ENCODE assay signal across 8 cellular contexts in genomic region chr12:79555006-79555925, GRCh38.
DNase-seq lines count a peak whose midpoint lies in the region; ATAC-seq and TF ChIP-seq lines count a peak whose summit lies in the region.

No MANE protein-coding gene starts in this region.

- H3K9me3 ChIP-seq in tibial artery = no peaks in the 10 kb centered on the region

- H3K4me1 ChIP-seq in tibial artery = peaks cover 5 to 87% (median 62%) of the 10 kb centered on the region in 4 donors

- DNase-seq in EH (ENCODE audit: low read depth) (peak; percentile 65), SW480 (ENCODE audit: low spot score) (peak; percentile 25), left cardiac atrium (no peak), tibial artery (no peak)
- no peak for DNase-seq in activated CD8-positive, alpha-beta memory T cell treated with anti-CD3 and anti-CD28 coated beads, Interleukin-2, amount 10 ng/mL, durations not matched to agents 7 days and 5 days

- H3K4me3 Mint-ChIP-seq in activated CD8-positive, alpha-beta memory T cell treated with anti-CD3 and anti-CD28 coated beads, Interleukin-2, amount 10 ng/mL, durations not matched to agents 7 days and 5 days = no peak overlapping the region

- H3K27ac Mint-ChIP-seq in activated CD8-positive, alpha-beta memory T cell treated with anti-CD3 and anti-CD28 coated beads, Interleukin-2, amount 10 ng/mL, durations not matched to agents 7 days and 5 days = no peak overlapping the region

- no peaks in the 10 kb centered on the region for H3K36me3 Mint-ChIP-seq in activated CD8-positive, alpha-beta memory T cell treated with anti-CD3 and anti-CD28 coated beads, Interleukin-2, amount 10 ng/mL, durations not matched to agents 7 days and 5 days

- peaks cover 3% of the 10 kb centered on the region for H3K9me3 Mint-ChIP-seq in activated CD8-positive, alpha-beta memory T cell treated with anti-CD3 and anti-CD28 coated beads, Interleukin-2, amount 10 ng/mL, durations not matched to agents 7 days and 5 days (ENCODE audit: low read depth)

- peak overlapping the region; percentile 50 to 77 for H3K27ac ChIP-seq in tibial artery

- peak; percentile 60 to 68 for TF ChIP-seq CTCF in tibial artery (IDR thresholded peaks at IDR 0.05)

- intact Hi-C loops in left cardiac atrium (cut with DNase I) = loop anchor here (2.0 to 5.0 kb wide), 4 partner anchors 182 to 712 kb away; no protein-coding TSS in a partner anchor
- intact Hi-C loops in tibial artery (cut with DNase I; ENCODE audit: low total_unique reads) = loop anchor here (5.0 kb wide), 1 partner anchor 182 kb away; no protein-coding TSS in a partner anchor

- no peaks in the 10 kb centered on the region for H3K27me3 ChIP-seq in tibial artery

- CTCF ChIA-PET in activated CD8-positive, alpha-beta memory T cell treated with anti-CD3 and anti-CD28 coated beads, Interleukin-2, amount 10 ng/mL, durations not matched to agents 7 days and 5 days (lab: Charles Lee) = interaction anchor here (1.0 kb wide), 1 partner anchor 715 kb away, joined by 3 read pairs; no protein-coding TSS in a partner anchor

- peaks cover 0 to 10% (median 0%) of the 10 kb centered on the region in 3 donors for H3K36me3 ChIP-seq in tibial artery

- H3K4me1 Mint-ChIP-seq in activated CD8-positive, alpha-beta memory T cell treated with anti-CD3 and anti-CD28 coated beads, Interleukin-2, amount 10 ng/mL, durations not matched to agents 7 days and 5 days = no peaks in the 10 kb centered on the region

- no peak overlapping the region for H3K4me3 ChIP-seq in tibial artery

- H3K27me3 Mint-ChIP-seq in activated CD8-positive, alpha-beta memory T cell treated with anti-CD3 and anti-CD28 coated beads, Interleukin-2, amount 10 ng/mL, durations not matched to agents 7 days and 5 days = no peaks in the 10 kb centered on the region

- peak; percentile 55 for ATAC-seq in HG03175 (IDR thresholded peaks at IDR 0.05; ENCODE audit: unreplicated experiment)
- peak; percentile 20 to 41 for ATAC-seq in left cardiac atrium
- no peak for ATAC-seq in activated CD8-positive, alpha-beta memory T cell treated with anti-CD3 and anti-CD28 coated beads, Interleukin-2, amount 10 ng/mL, durations not matched to agents 7 days and 5 days
- no peak for ATAC-seq in HG03457 (IDR thresholded peaks at IDR 0.05; ENCODE audit: unreplicated experiment)
- ATAC-seq in GM19324 (IDR thresholded peaks at IDR 0.05; ENCODE audit: low FRiP score, unreplicated experiment) = no peak

Comparison
In these comparisons a context has a peak if more than half of its experiments do, and no peak if none do; other contexts are left out.
1. DNase-seq: peak in EH (single experiment) and SW480 (single experiment); none in left cardiac atrium (single experiment), tibial artery (0 of 2) and activated CD8-positive, alpha-beta memory T cell treated with anti-CD3 and anti-CD28 coated beads, Interleukin-2, amount 10 ng/mL, durations not matched to agents 7 days and 5 days (single experiment).
2. ATAC-seq: peak in HG03175 (single experiment) and left cardiac atrium (2 of 2); none in activated CD8-positive, alpha-beta memory T cell treated with anti-CD3 and anti-CD28 coated beads, Interleukin-2, amount 10 ng/mL, durations not matched to agents 7 days and 5 days (single experiment), HG03457 (single experiment) and GM19324 (single experiment).